11 cellular contexts compared by ENCODE assay signal in the genomic region with DNA sequence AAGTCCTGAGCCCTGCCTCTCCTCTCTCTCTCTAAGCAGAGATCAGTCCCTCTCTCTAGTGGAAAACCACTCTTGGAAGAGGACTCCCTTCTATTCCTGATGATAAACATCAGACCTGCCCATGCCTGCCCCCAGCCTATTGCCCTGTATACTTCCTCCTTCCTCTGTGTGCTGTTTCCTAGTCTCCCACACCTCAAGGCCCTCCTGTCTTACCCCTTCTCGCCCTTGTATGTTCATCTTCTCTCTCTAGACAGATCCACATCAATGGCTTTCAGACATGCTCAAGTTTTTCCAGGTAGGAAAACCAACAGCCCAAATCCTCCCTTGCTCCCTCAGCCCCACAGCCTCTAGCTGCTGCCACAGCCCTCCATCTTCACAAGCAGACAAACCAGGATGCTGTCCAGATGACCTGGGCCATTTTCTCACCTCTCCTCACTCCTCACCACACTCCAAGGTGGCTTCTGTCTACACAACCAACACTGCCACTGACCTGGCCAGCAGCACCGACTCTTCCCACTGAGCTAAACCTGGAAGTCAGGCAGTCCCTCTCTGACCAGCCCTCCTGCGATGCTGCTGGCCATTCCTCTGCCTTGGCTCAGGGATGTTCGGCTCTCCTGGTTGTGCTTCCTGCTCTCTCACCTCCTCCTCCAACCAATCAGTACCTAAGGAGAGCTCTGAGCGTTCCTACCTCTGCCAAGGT. TPM values are rescaled to one million over a fixed set of nuclear protein-coding genes. Genes with fewer than 3 reads are reported as not detected.
DNase-seq lines count a peak whose midpoint lies in the region; ATAC-seq and TF ChIP-seq lines count a peak whose summit lies in the region.
"Had no signal": no experiment of that assay in that cellular context is flagged by ENCODE, and none has a peak within 500 bp of the region (broad histone marks: within the 10 kb centered on the region; RNA-seq: fewer than 3 reads in every experiment).

No MANE protein-coding gene starts in this region.

- peaks cover 0 to 22% (median 12%) of the 10 kb centered on the region in 9 donors for H3K4me1 ChIP-seq in heart right ventricle
- H3K4me1 ChIP-seq in upper lobe of right lung = peaks cover 18% of the 10 kb centered on the region

- H3K4me3 Mint-ChIP-seq in activated naive CD8-positive, alpha-beta T cell = no peak overlapping the region
- H3K4me3 Mint-ChIP-seq in memory B cell = no peak overlapping the region
- H3K4me3 Mint-ChIP-seq: GM23338 had no signal

- ATAC-seq in heart right ventricle (no peak), Right ventricle myocardium inferior (no peak), memory B cell (ENCODE audit: low read depth) (no peak), upper lobe of right lung (no peak)
- ATAC-seq: GM23338 had no signal

- H3K27me3 ChIP-seq in heart right ventricle = no peaks in the 10 kb centered on the region
- no peaks in the 10 kb centered on the region for H3K27me3 ChIP-seq in upper lobe of right lung
- H3K27me3 ChIP-seq in MG63 = no peaks in the 10 kb centered on the region

- peaks cover 6% of the 10 kb centered on the region for H3K4me1 Mint-ChIP-seq in activated naive CD8-positive, alpha-beta T cell (ENCODE audit: low read depth)
- peaks cover 13% of the 10 kb centered on the region for H3K4me1 Mint-ChIP-seq in memory B cell

- no peak for TF ChIP-seq CTCF in heart right ventricle (IDR thresholded peaks at IDR 0.05)
- TF ChIP-seq CTCF in upper lobe of right lung (IDR thresholded peaks at IDR 0.05) = no peak

- intact Hi-C loops in heart right ventricle (cut with DNase I) (loop anchor here in 1 of 10 donors (10.0 kb wide), 1 partner anchor 98 kb away; no protein-coding TSS in a partner anchor), Right ventricle myocardium inferior (cut with DNase I) (no loop called here), upper lobe of right lung (cut with DNase I) (no loop called here)

- peak overlapping the region in 8 of 10 donors; percentile 47 to 81 (median 68) for H3K27ac ChIP-seq in heart right ventricle
- peak overlapping the region; percentile 45 for H3K27ac ChIP-seq in upper lobe of right lung

- 90 to 96% methylated on average over 5 of the region's 5 CpGs for WGBS in heart right ventricle, 2 donors

- H3K36me3 Mint-ChIP-seq in activated naive CD8-positive, alpha-beta T cell = peaks cover 15% of the 10 kb centered on the region
- H3K36me3 Mint-ChIP-seq in memory B cell = peaks cover 47% of the 10 kb centered on the region

- H3K9me3 ChIP-seq in heart right ventricle (no peaks in the 10 kb centered on the region), upper lobe of right lung (no peaks in the 10 kb centered on the region), MG63 (no peaks in the 10 kb centered on the region; the same call in 1 of the 2 replicates)

- H3K27me3 Mint-ChIP-seq in activated naive CD8-positive, alpha-beta T cell = no peaks in the 10 kb centered on the region
- no peaks in the 10 kb centered on the region for H3K27me3 Mint-ChIP-seq in memory B cell

- H3K36me3 ChIP-seq in heart right ventricle (peaks cover 0 to 100% (median 66%) of the 10 kb centered on the region in 9 donors), upper lobe of right lung (peaks cover 94% of the 10 kb centered on the region), MG63 (peaks cover 78% of the 10 kb centered on the region)

- no peak overlapping the region for H3K4me3 ChIP-seq in heart right ventricle
- no peak overlapping the region for H3K4me3 ChIP-seq in upper lobe of right lung
- no peak overlapping the region for H3K4me3 ChIP-seq in MG63
- H3K4me3 ChIP-seq: GM23338 had no signal

- H3K27ac Mint-ChIP-seq in activated naive CD8-positive, alpha-beta T cell = peak overlapping the region; percentile 81
- H3K27ac Mint-ChIP-seq in memory B cell = peak overlapping the region; percentile 75

- DNase-seq in heart right ventricle = no peak
- DNase-seq in Right ventricle myocardium inferior (ENCODE audit: missing footprints) = no peak
- no peak for DNase-seq in memory B cell (ENCODE audit: low spot score in 2 of 2)
- DNase-seq in upper lobe of right lung = no peak
- DNase-seq in MG63 = no peak
- no peak for DNase-seq in NCI-H2029 (lab: John Stamatoyannopoulos, UW)
- no peak for DNase-seq in Kasumi-1 (lab: John Stamatoyannopoulos, UW)
- DNase-seq: activated CD8-positive, alpha-beta memory T cell treated with anti-CD3 and anti-CD28 coated beads for 24 hours; mesendoderm had no signal

- no peaks in the 10 kb centered on the region for H3K9me3 Mint-ChIP-seq in activated naive CD8-positive, alpha-beta T cell (ENCODE audit: low read depth)
- H3K9me3 Mint-ChIP-seq in memory B cell = no peaks in the 10 kb centered on the region
- H3K9me3 Mint-ChIP-seq: GM23338 had no signal

RNA-seq across cellular contexts. Expression of gene MARF1, which starts 36.3 kb away (rescaled TPM):
- 10 to 100 TPM; 39.1 to 59.1 (median 43.0) TPM for total RNA-seq in heart right ventricle
- 10 to 100 TPM in 1 of 2 donors, 1 to 10 TPM in 1; 9.6 to 14.9 TPM for polyA plus RNA-seq in heart right ventricle
- total RNA-seq in Right ventricle myocardium inferior = 48.4 TPM
- 97.1 TPM for total RNA-seq in upper lobe of right lung
- 3.2 and 3.7 TPM in 2 replicates for total RNA-seq in MG63 (2014; rRNA removed; shearing (Covaris generic); ENCODE audit: low replicate concordance)

RNA-seq across cellular contexts. Expression of gene NDE1, which starts 43.4 kb away (rescaled TPM):
- total RNA-seq in heart right ventricle = 10 to 100 TPM; 12.0 to 29.0 (median 20.0) TPM
- polyA plus RNA-seq in heart right ventricle = 10 to 100 TPM in 1 of 2 donors, 1 to 10 TPM in 1; 6.0 to 10.7 TPM
- 19.2 TPM for total RNA-seq in Right ventricle myocardium inferior
- total RNA-seq in upper lobe of right lung = 28.9 TPM
- total RNA-seq in MG63 (2014; rRNA removed; shearing (Covaris generic); ENCODE audit: low replicate concordance) = 20.1 and 34.4 TPM in 2 replicates
